Comparison of ENCODE assay signal across 7 cellular contexts in genomic region chr17:7886227-7887037, GRCh38. TPM values are rescaled to one million over a fixed set of nuclear protein-coding genes. Genes with fewer than 3 reads are reported as not detected.
DNase-seq lines count a peak whose midpoint lies in the region; ATAC-seq and TF ChIP-seq lines count a peak whose summit lies in the region.

No MANE protein-coding gene starts in this region.

- no peaks in the 10 kb centered on the region for H3K9me3 Mint-ChIP-seq in activated CD8-positive, alpha-beta memory T cell treated with anti-CD3 and anti-CD28 coated beads, Interleukin-2, amount 10 ng/mL, durations not matched to agents 7 days and 5 days (ENCODE audit: low read depth)
- H3K9me3 Mint-ChIP-seq in neural progenitor cell = no peaks in the 10 kb centered on the region

- H3F3A ChIP-seq in neural progenitor cell (ENCODE audit: low read depth) = peaks cover 61% of the 10 kb centered on the region

- no peaks in the 10 kb centered on the region for H3K27me3 Mint-ChIP-seq in activated CD8-positive, alpha-beta memory T cell treated with anti-CD3 and anti-CD28 coated beads, Interleukin-2, amount 10 ng/mL, durations not matched to agents 7 days and 5 days
- peaks cover 6% of the 10 kb centered on the region for H3K27me3 Mint-ChIP-seq in neural progenitor cell (ENCODE audit: insufficient read depth, low read depth)

- peak; percentile 10 for ATAC-seq in activated CD8-positive, alpha-beta memory T cell treated with anti-CD3 and anti-CD28 coated beads, Interleukin-2, amount 10 ng/mL, durations not matched to agents 7 days and 5 days
- ATAC-seq in upper lobe of left lung (ENCODE audit: low FRiP score in 2 of 2) (no peak), HG02981 (IDR thresholded peaks at IDR 0.05; ENCODE audit: unreplicated experiment) (no peak)

- 2 to 4% methylated on average over 12 to 30 of the region's 30 CpGs for WGBS in upper lobe of left lung, 2 donors

- peaks cover 12% of the 10 kb centered on the region for H4K20me1 ChIP-seq in neural progenitor cell (ENCODE audit: low read depth)

- peak overlapping the region; percentile 92 for H3K4me3 ChIP-seq in GM12875 (ENCODE audit: low read depth, low read length)
- H3K4me3 ChIP-seq in neural progenitor cell = peak overlapping the region; percentile 88
- peak overlapping the region; percentile 62 to 96 (median 78) for H3K4me3 ChIP-seq in upper lobe of left lung

- H3K9me3 ChIP-seq in neural progenitor cell (ENCODE audit: low read depth) = no peaks in the 10 kb centered on the region
- H3K9me3 ChIP-seq in upper lobe of left lung = no peaks in the 10 kb centered on the region

- DNase-seq in NCI-H1694 treated with DMSO at 0.1 percent for 48 hours (lab: John Stamatoyannopoulos, UW) = peak; percentile 74
- DNase-seq in activated CD8-positive, alpha-beta memory T cell treated with anti-CD3 and anti-CD28 coated beads, Interleukin-2, amount 10 ng/mL, durations not matched to agents 7 days and 5 days = peak; percentile 77
- peak; percentile 57 to 61 for DNase-seq in erythroblast (lab: John Stamatoyannopoulos, UW)
- peak; percentile 59 for DNase-seq in neural progenitor cell (ENCODE audit: low spot score)
- DNase-seq in upper lobe of left lung = peak; percentile 42 to 86

- TF ChIP-seq POLR2A in erythroblast (IDR thresholded peaks at IDR 0.05; ENCODE audit: low read length) (peak; percentile 42), upper lobe of left lung (IDR thresholded peaks at IDR 0.05) (no peak)

- H3K27ac ChIP-seq in neural progenitor cell (no peak overlapping the region), upper lobe of left lung (peak overlapping the region; percentile 89 to 96 (median 92))

- no peak overlapping the region for H3K27ac Mint-ChIP-seq in activated CD8-positive, alpha-beta memory T cell treated with anti-CD3 and anti-CD28 coated beads, Interleukin-2, amount 10 ng/mL, durations not matched to agents 7 days and 5 days
- H3K27ac Mint-ChIP-seq in neural progenitor cell = no peak overlapping the region

- no peak overlapping the region for H3K4me3 Mint-ChIP-seq in activated CD8-positive, alpha-beta memory T cell treated with anti-CD3 and anti-CD28 coated beads, Interleukin-2, amount 10 ng/mL, durations not matched to agents 7 days and 5 days
- H3K4me3 Mint-ChIP-seq in neural progenitor cell = no peak overlapping the region

- TF ChIP-seq CTCF in GM12875 (IDR thresholded peaks at IDR 0.05; ENCODE audit: borderline replicate concordance, insufficient read depth, low read depth, low read length) = no peak
- TF ChIP-seq CTCF in neural progenitor cell (IDR thresholded peaks at IDR 0.05) = peak; percentile 6
- no peak for TF ChIP-seq CTCF in upper lobe of left lung (IDR thresholded peaks at IDR 0.05)

- H3K36me3 ChIP-seq in neural progenitor cell (no peaks in the 10 kb centered on the region), upper lobe of left lung (peaks cover 0 to 20% (median 6%) of the 10 kb centered on the region in 4 donors)

- peak overlapping the region; percentile 95 for H3K4me2 ChIP-seq in neural progenitor cell

- H3K36me3 Mint-ChIP-seq in activated CD8-positive, alpha-beta memory T cell treated with anti-CD3 and anti-CD28 coated beads, Interleukin-2, amount 10 ng/mL, durations not matched to agents 7 days and 5 days = peaks cover 16% of the 10 kb centered on the region
- peaks cover 5% of the 10 kb centered on the region for H3K36me3 Mint-ChIP-seq in neural progenitor cell

- TF ChIP-seq EP300 in upper lobe of left lung (IDR thresholded peaks at IDR 0.05) = no peak

- H3K27me3 ChIP-seq in neural progenitor cell = peaks cover 12% of the 10 kb centered on the region
- no peaks in the 10 kb centered on the region for H3K27me3 ChIP-seq in upper lobe of left lung

- H3K4me1 Mint-ChIP-seq in activated CD8-positive, alpha-beta memory T cell treated with anti-CD3 and anti-CD28 coated beads, Interleukin-2, amount 10 ng/mL, durations not matched to agents 7 days and 5 days = peaks cover 3% of the 10 kb centered on the region
- peaks cover 2% of the 10 kb centered on the region for H3K4me1 Mint-ChIP-seq in neural progenitor cell

- CTCF ChIA-PET in activated CD8-positive, alpha-beta memory T cell treated with anti-CD3 and anti-CD28 coated beads, Interleukin-2, amount 10 ng/mL, durations not matched to agents 7 days and 5 days (lab: Charles Lee) = interaction anchor here (1.0 to 1.8 kb wide), 8 partner anchors 17 to 106 kb away, joined by 3 to 6 read pairs (median 5); partner anchors contain the start of genes CYB5D1 and NAA38

- peaks cover 52% of the 10 kb centered on the region for H3K4me1 ChIP-seq in neural progenitor cell
- peaks cover 50 to 66% (median 57%) of the 10 kb centered on the region in 4 donors for H3K4me1 ChIP-seq in upper lobe of left lung

- no peaks in the 10 kb centered on the region for H3K79me2 ChIP-seq in neural progenitor cell (ENCODE audit: low read depth)

- no peak overlapping the region for H3K9ac ChIP-seq in neural progenitor cell

- H2AFZ ChIP-seq in neural progenitor cell (replicated peaks) = no peak overlapping the region

RNA-seq across cellular contexts. Expression of gene CHD3, which starts 2.2 kb away (rescaled TPM):
- total RNA-seq in activated CD8-positive, alpha-beta memory T cell treated with anti-CD3 and anti-CD28 coated beads, Interleukin-2, amount 10 ng/mL, durations not matched to agents 7 days and 5 days = 100 to 1,000 TPM; 139 to 147 TPM
- total RNA-seq in neural progenitor cell (ENCODE audit: low replicate concordance) = 12.8 and 28.0 TPM in 2 replicates
- total RNA-seq in upper lobe of left lung = 100 to 1,000 TPM in 2 of 6 donors, 10 to 100 TPM in 4; 68.1 to 183 (median 91.3) TPM

RNA-seq across cellular contexts. Expression of gene CYB5D1, which starts 28.6 kb away (rescaled TPM):
- total RNA-seq in activated CD8-positive, alpha-beta memory T cell treated with anti-CD3 and anti-CD28 coated beads, Interleukin-2, amount 10 ng/mL, durations not matched to agents 7 days and 5 days = 1 to 10 TPM; 6.4 to 8.2 TPM
- 11.5 and 12.9 TPM in 2 replicates for total RNA-seq in neural progenitor cell (ENCODE audit: low replicate concordance)
- 10 to 100 TPM in 2 of 6 donors, 1 to 10 TPM in 4; 5.2 to 12.4 (median 7.3) TPM for total RNA-seq in upper lobe of left lung

RNA-seq across cellular contexts. Expression of gene NAA38, which starts 29.1 kb away (rescaled TPM):
- total RNA-seq in activated CD8-positive, alpha-beta memory T cell treated with anti-CD3 and anti-CD28 coated beads, Interleukin-2, amount 10 ng/mL, durations not matched to agents 7 days and 5 days = 10 to 100 TPM; 86.0 to 95.8 TPM
- total RNA-seq in neural progenitor cell (ENCODE audit: low replicate concordance) = 8.6 and 27.4 TPM in 2 replicates
- 100 to 1,000 TPM in 2 of 6 donors, 10 to 100 TPM in 4; 50.0 to 111 (median 75.5) TPM for total RNA-seq in upper lobe of left lung

RNA-seq across cellular contexts. Expression of gene RNF227, which starts 29.7 kb away (rescaled TPM):
- total RNA-seq in activated CD8-positive, alpha-beta memory T cell treated with anti-CD3 and anti-CD28 coated beads, Interleukin-2, amount 10 ng/mL, durations not matched to agents 7 days and 5 days = 1 to 10 TPM; 2.8 to 3.9 TPM
- 4.0 and 4.8 TPM in 2 replicates for total RNA-seq in neural progenitor cell (ENCODE audit: low replicate concordance)
- 10 to 100 TPM in 1 of 6 donors, 1 to 10 TPM in 5; 5.5 to 24.5 (median 6.3) TPM for total RNA-seq in upper lobe of left lung

RNA-seq across cellular contexts. Expression of gene TMEM88, which starts 31.6 kb away (rescaled TPM):
- 1 to 10 TPM in 1 of 2 experiments, under 1 TPM in 1; 0.84 to 1.2 TPM for total RNA-seq in activated CD8-positive, alpha-beta memory T cell treated with anti-CD3 and anti-CD28 coated beads, Interleukin-2, amount 10 ng/mL, durations not matched to agents 7 days and 5 days
- total RNA-seq in neural progenitor cell (ENCODE audit: low replicate concordance) (13.8 and 53.7 TPM in 2 replicates), upper lobe of left lung (10 to 100 TPM in 2 of 6 donors, 1 to 10 TPM in 3, not detected in 1; 1.6 to 16.1 (median 9.3) TPM)
